Comparison of ENCODE assay signal across 19 cellular contexts in genomic region chr16:78817442-78817829, GRCh38.
DNase-seq lines count a peak whose midpoint lies in the region; ATAC-seq, FAIRE-seq and TF ChIP-seq lines count a peak whose summit lies in the region.
"Had no signal": no experiment of that assay in that cellular context is flagged by ENCODE, and none has a peak within 500 bp of the region (broad histone marks: within the 10 kb centered on the region; RNA-seq: fewer than 3 reads in every experiment).

No MANE protein-coding gene starts in this region.

- no peaks in the 10 kb centered on the region for H3K27me3 ChIP-seq in liver (ENCODE audit: control insufficient read depth in 4 of 4, insufficient read depth in 4 of 4, low read length in 3 of 4)
- H3K27me3 ChIP-seq in HepG2 (ENCODE audit: control insufficient read depth in 1 of 2, insufficient read depth in 2 of 2, low read length in 2 of 2), result no peaks in the 10 kb centered on the region
- H3K27me3 ChIP-seq in foreskin keratinocyte, result no peaks in the 10 kb centered on the region
- H3K27me3 ChIP-seq: dorsolateral prefrontal cortex had no signal

- H3K9me3 ChIP-seq in liver (ENCODE audit: control insufficient read depth in 4 of 4, low read length in 3 of 4), result peaks cover 0 to 5% (median 3%) of the 10 kb centered on the region in 4 donors
- peaks cover 18% of the 10 kb centered on the region for H3K9me3 ChIP-seq in HepG2 (ENCODE audit: low read length)

- in situ Hi-C loops in HepG2 (cut with HindIII; ENCODE audit: extremely low pct_ligation_motif_present, low pct_unique_long_range_greater_than_20kb), result no loop called here

- no peak for DNase-seq in HepG2 (ENCODE audit: low spot score)
- DNase-seq in left ventricle myocardium superior, result no peak
- no peak for DNase-seq in sciatic nerve (ENCODE audit: low spot score)
- no peak for DNase-seq in GM20000 (ENCODE audit: low spot score)
- no peak for DNase-seq in foreskin keratinocyte
- DNase-seq: activated CD4-positive, alpha-beta T cell treated with anti-CD3 and anti-CD28 coated beads for 48 hours; activated naive CD4-positive, alpha-beta T cell treated with anti-CD3 and anti-CD28 coated beads for 36 hours; activated T-cell treated with anti-CD3 and anti-CD28 coated beads, Interleukin-2, amount 50 U/mL, for 72 hours; DMS53; dorsolateral prefrontal cortex; H7; NCI-H1048; NCI-H2029; NCI-H2227 treated with DMSO at 0.1 percent for 48 hours; nephron progenitor cell had no signal

- no peak overlapping the region for H3K27ac ChIP-seq in liver (ENCODE audit: low read depth in 1 of 2, low read length in 2 of 2)
- no peak overlapping the region for H3K27ac ChIP-seq in HepG2 (ENCODE audit: extremely low read length, insufficient read depth, low read length)
- no peak overlapping the region for H3K27ac ChIP-seq in foreskin keratinocyte

- TF ChIP-seq EP300 in HepG2 (IDR thresholded peaks at IDR 0.05; ENCODE audit: low read depth in 2 of 2, low read length in 2 of 2) (no peak), HepG2 (CRISPR knock-in tag; IDR thresholded peaks at IDR 0.05; ENCODE audit: borderline replicate concordance) (no peak)

- TF ChIP-seq CTCF in liver (IDR thresholded peaks at IDR 0.05; ENCODE audit: low read depth, low read length, missing input control) (no peak), HepG2 (CRISPR knock-in tag; IDR thresholded peaks at IDR 0.05) (no peak), GM20000 (IDR thresholded peaks at IDR 0.05; ENCODE audit: extremely low read depth, missing control alignments) (no peak), foreskin keratinocyte (conservative IDR thresholded peaks at IDR 0.05) (no peak)

- no peak overlapping the region for H3K4me3 ChIP-seq in liver (ENCODE audit: low read depth in 1 of 3, low read length in 3 of 3)
- H3K4me3 ChIP-seq in HepG2 (replicated peaks in 1 of 3; ENCODE audit: insufficient read depth in 1 of 3, low read depth in 2 of 3, low read length in 3 of 3), result no peak overlapping the region
- H3K4me3 ChIP-seq: dorsolateral prefrontal cortex had no signal

- CTCF ChIA-PET in HepG2 (lab: Yijun Ruan, JAX; ENCODE audit: low intra/inter-chr PET ratio, low total read pairs), result no interaction called here

- POLR2A ChIA-PET in HepG2 (lab: Yijun Ruan, JAX), result no interaction called here

- H3K4me1 ChIP-seq in liver (ENCODE audit: control insufficient read depth in 4 of 4, insufficient read depth in 4 of 4, low read length in 3 of 4) (peaks cover 5 to 18% (median 10%) of the 10 kb centered on the region in 4 donors), HepG2 (ENCODE audit: insufficient read depth, low read length) (0 out of 2 replicates have a peak, but pooled peaks cover 4% of the 10 kb centered on the region), foreskin keratinocyte (no peaks in the 10 kb centered on the region)

- TF ChIP-seq RAD21 in liver (IDR thresholded peaks at IDR 0.05) (no peak), HepG2 (CRISPR knock-in tag; IDR thresholded peaks at IDR 0.05) (no peak)

- H3K79me2 ChIP-seq in HepG2 (ENCODE audit: insufficient read depth, low read length), result no peaks in the 10 kb centered on the region

- ATAC-seq in HepG2 (no peak), left ventricle myocardium superior (peak; percentile 54), sciatic nerve (peak; percentile 20), GM19035 (IDR thresholded peaks at IDR 0.05; ENCODE audit: unreplicated experiment) (no peak), GM18519 (IDR thresholded peaks at IDR 0.05; ENCODE audit: low FRiP score, unreplicated experiment) (no peak), foreskin keratinocyte (no peak)

- no peak overlapping the region for H3K4me2 ChIP-seq in HepG2 (ENCODE audit: low read depth, low read length)

- no peak overlapping the region for H3K9ac ChIP-seq in liver (ENCODE audit: low read depth in 1 of 2, low read length in 2 of 2)
- no peak overlapping the region for H3K9ac ChIP-seq in HepG2 (ENCODE audit: insufficient read depth, low read depth, low read length)

- no TSS peak for BruUV-seq in HepG2 (replicated peaks; lab: Mats Ljungman, UMichigan)

- 52% methylated on average over 7 of the region's 7 CpGs for WGBS in liver
- 58% methylated on average over 7 of the region's 7 CpGs for WGBS in HepG2 (ENCODE audit: low lambda C conversion rate)

- FAIRE-seq in HepG2 (lab: Jason Lieb, UNC), result no peak
- FAIRE-seq: G401.6 had no signal

- intact Hi-C loops in HepG2 (cut with micrococcal nuclease; ENCODE audit: unreplicated experiment), result no loop called here
- intact Hi-C loops in left ventricle myocardium superior (cut with micrococcal nuclease), result no loop called here
- intact Hi-C loops in sciatic nerve (cut with DNase I), result no loop called here

- H3K36me3 ChIP-seq in liver (ENCODE audit: control insufficient read depth in 4 of 4, insufficient read depth in 3 of 4, low read depth in 1 of 4, low read length in 3 of 4) (no peaks in the 10 kb centered on the region), HepG2 (replicated peaks in 1 of 2; ENCODE audit: control insufficient read depth in 1 of 2, insufficient read depth in 2 of 2, low read length in 2 of 2) (no peaks in the 10 kb centered on the region)

- no peaks in the 10 kb centered on the region for H4K20me1 ChIP-seq in HepG2 (ENCODE audit: insufficient read depth, low read length)

- TF ChIP-seq POLR2A in HepG2 (IDR thresholded peaks at IDR 0.05; ENCODE audit: insufficient read depth in 1 of 2, low read depth in 2 of 2, low read length in 2 of 2), result no peak

- no peak overlapping the region for H2AFZ ChIP-seq in HepG2 (ENCODE audit: low read length)

TF ChIP-seq in liver, 16 proteins besides CTCF, POLR2A, EP300 and RAD21:
- TF ChIP-seq FOXA2 (IDR thresholded peaks at IDR 0.05) (peak; percentile 64), YY1 (IDR thresholded peaks at IDR 0.05) (no peak), FOXA1 (IDR thresholded peaks at IDR 0.05) (peak; percentile 26)
TF ChIP-seq in liver: peak in this region for 2.

TF ChIP-seq in HepG2, 621 proteins besides CTCF, POLR2A, EP300 and RAD21 (continues in another document):
- TF ChIP-seq ZMYM3 (CRISPR knock-in tag; IDR thresholded peaks at IDR 0.05) (no peak), ZBTB49 (CRISPR knock-in tag; IDR thresholded peaks at IDR 0.05; ENCODE audit: borderline replicate concordance) (no peak), FOSL2 (CRISPR knock-in tag; IDR thresholded peaks at IDR 0.05) (no peak), U2AF2 (IDR thresholded peaks at IDR 0.05; ENCODE audit: low read depth, low read length) (no peak), ZNF337 (CRISPR knock-in tag; IDR thresholded peaks at IDR 0.05; ENCODE audit: borderline replicate concordance, low read depth) (no peak), ZNF264 (CRISPR knock-in tag; IDR thresholded peaks at IDR 0.05) (no peak), TIGD3 (CRISPR knock-in tag; IDR thresholded peaks at IDR 0.05; ENCODE audit: borderline replicate concordance) (no peak), KLF9 (CRISPR knock-in tag; IDR thresholded peaks at IDR 0.05; ENCODE audit: low read depth) (no peak)

Comparison
In these comparisons a context has a peak if more than half of its experiments do, and no peak if none do; other contexts are left out.
1. ATAC-seq: peak in left ventricle myocardium superior (single experiment) and sciatic nerve (single experiment); none in HepG2 (single experiment), GM19035 (single experiment), GM18519 (single experiment) and foreskin keratinocyte (single experiment).